29 cellular contexts compared by ENCODE assay signal in genomic region chr20:47777220-47777619, GRCh38.
"Had no signal": no experiment of that assay in that cellular context is flagged by ENCODE, and none has a peak within 500 bp of the region (broad histone marks: within the 10 kb centered on the region; RNA-seq: fewer than 3 reads in every experiment).

No MANE protein-coding gene starts in this region.

- H3K4me3 Mint-ChIP-seq: activated CD4-positive, alpha-beta T cell treated with anti-CD3 and anti-CD28 coated beads for 36 hours; activated CD4-positive, alpha-beta T cell treated with anti-CD3 and anti-CD28 coated beads, Interleukin-2, amount 10 ng/mL, durations not matched to agents 7 days and 5 days; activated CD8-positive, alpha-beta T cell treated with anti-CD3 and anti-CD28 coated beads, Interleukin-2, amount 10 ng/mL, durations not matched to agents 7 days and 5 days; activated naive CD4-positive, alpha-beta T cell treated with anti-CD3 and anti-CD28 coated beads, Interleukin-2, amount 50 U/mL, for 24 hours; activated naive CD8-positive, alpha-beta T cell treated with anti-CD3 and anti-CD28 coated beads, Interleukin-2, amount 10 ng/mL, durations not matched to agents 7 days and 5 days; activated T-cell treated with anti-CD3 and anti-CD28 coated beads, Interleukin-2, amount 50 U/mL, for 24 hours; central memory CD8-positive, alpha-beta T cell had no signal

- H3K36me3 ChIP-seq: ascending aorta, cardiac muscle cell, MG63 had no signal

- H3K4me1 ChIP-seq: SJCRH30 had no signal

- ATAC-seq: activated CD4-positive, alpha-beta T cell treated with anti-CD3 and anti-CD28 coated beads for 36 hours; activated CD4-positive, CD25-positive, alpha-beta regulatory T cell treated with anti-CD3 and anti-CD28 coated beads, Interleukin-2, amount 50 U/mL, for 24 hours; activated CD8-positive, alpha-beta T cell treated with anti-CD3 and anti-CD28 coated beads, Interleukin-2, amount 10 ng/mL, durations not matched to agents 7 days and 5 days had no signal

- H3K4me1 Mint-ChIP-seq: activated CD4-positive, alpha-beta T cell treated with anti-CD3 and anti-CD28 coated beads for 36 hours; activated CD4-positive, alpha-beta T cell treated with anti-CD3 and anti-CD28 coated beads, Interleukin-2, amount 10 ng/mL, durations not matched to agents 7 days and 5 days; activated naive CD4-positive, alpha-beta T cell treated with anti-CD3 and anti-CD28 coated beads, Interleukin-2, amount 50 U/mL, for 24 hours; activated naive CD8-positive, alpha-beta T cell treated with anti-CD3 and anti-CD28 coated beads, Interleukin-2, amount 10 ng/mL, durations not matched to agents 7 days and 5 days; central memory CD8-positive, alpha-beta T cell had no signal

- H3K9me3 ChIP-seq: ascending aorta, SJCRH30 had no signal

- H3K27me3 ChIP-seq: ascending aorta, cardiac muscle cell, SJCRH30 had no signal

- H3K9me3 Mint-ChIP-seq: activated CD4-positive, alpha-beta T cell treated with anti-CD3 and anti-CD28 coated beads, Interleukin-2, amount 10 ng/mL, durations not matched to agents 7 days and 5 days; activated naive CD8-positive, alpha-beta T cell treated with anti-CD3 and anti-CD28 coated beads, Interleukin-2, amount 10 ng/mL, durations not matched to agents 7 days and 5 days; activated T-helper 2 cell treated with anti-CD3 and anti-CD28 coated beads, Interferon-gamma antibody, Interleukin-2, Interleukin-4, amounts not matched to agents 10 μg/mL and 5 μg/mL and 100 μg/mL, durations not matched to agents 14 hours and 24 hours and 36 hours; central memory CD8-positive, alpha-beta T cell had no signal

- H3K27ac ChIP-seq: ascending aorta, cardiac muscle cell, SJCRH30, SK-N-MC had no signal

- H3K4me3 ChIP-seq: ascending aorta, cardiac muscle cell, MG63, SJCRH30, SK-N-MC had no signal

- H3K36me3 Mint-ChIP-seq: activated naive CD4-positive, alpha-beta T cell treated with anti-CD3 and anti-CD28 coated beads, Interleukin-2, amount 50 U/mL, for 24 hours; activated naive CD8-positive, alpha-beta T cell treated with anti-CD3 and anti-CD28 coated beads, Interleukin-2, amount 10 ng/mL, durations not matched to agents 7 days and 5 days had no signal

- H3K27ac Mint-ChIP-seq: activated CD4-positive, alpha-beta T cell treated with anti-CD3 and anti-CD28 coated beads for 36 hours; activated CD4-positive, alpha-beta T cell treated with anti-CD3 and anti-CD28 coated beads, Interleukin-2, amount 10 ng/mL, durations not matched to agents 7 days and 5 days; activated CD8-positive, alpha-beta T cell treated with anti-CD3 and anti-CD28 coated beads, Interleukin-2, amount 10 ng/mL, durations not matched to agents 7 days and 5 days; activated naive CD4-positive, alpha-beta T cell treated with anti-CD3 and anti-CD28 coated beads, Interleukin-2, amount 50 U/mL, for 24 hours; activated naive CD8-positive, alpha-beta T cell treated with anti-CD3 and anti-CD28 coated beads, Interleukin-2, amount 10 ng/mL, durations not matched to agents 7 days and 5 days; activated T-cell treated with anti-CD3 and anti-CD28 coated beads, Interleukin-2, amount 50 U/mL, for 24 hours; activated T-helper 2 cell treated with anti-CD3 and anti-CD28 coated beads, Interferon-gamma antibody, Interleukin-2, Interleukin-4, amounts not matched to agents 10 μg/mL and 5 μg/mL and 100 μg/mL, durations not matched to agents 14 hours and 24 hours and 36 hours had no signal

- DNase-seq: activated CD4-positive, alpha-beta T cell treated with anti-CD3 and anti-CD28 coated beads for 36 hours; activated CD4-positive, alpha-beta T cell treated with anti-CD3 and anti-CD28 coated beads, Interleukin-2, amount 10 ng/mL, durations not matched to agents 7 days and 5 days; activated CD4-positive, alpha-beta T cell treated with anti-CD3 and anti-CD28 coated beads, Interleukin-2, amount 50 U/mL, for 48 hours; activated CD8-positive, alpha-beta T cell treated with anti-CD3 and anti-CD28 coated beads, Interleukin-2, amount 10 ng/mL, durations not matched to agents 7 days and 5 days; activated gamma-delta T cell; activated naive CD4-positive, alpha-beta T cell treated with Interleukin-2 at 50 U/mL for 16 hours; activated naive CD8-positive, alpha-beta T cell treated with anti-CD3 and anti-CD28 coated beads, Interleukin-2, amount 10 ng/mL, durations not matched to agents 7 days and 5 days; activated T-cell treated with anti-CD3 and anti-CD28 coated beads, Interleukin-2, amount 50 U/mL, for 24 hours; amygdala; Karpas-422; MG63; MV-4-11; NCI-H1092; NCI-H1436 treated with DMSO at 0.1 percent for 48 hours; NCI-H1694 treated with DMSO at 0.1 percent for 48 hours; NCI-H2029; NCI-H345; NCI-H524 treated with DMSO at 0.1 percent for 48 hours; NCI-H748 treated with DMSO at 0.1 percent for 48 hours; SHP77; SJCRH30; T1000 had no signal
